ENCODE assay signal across 8 cellular contexts in the genomic region with DNA sequence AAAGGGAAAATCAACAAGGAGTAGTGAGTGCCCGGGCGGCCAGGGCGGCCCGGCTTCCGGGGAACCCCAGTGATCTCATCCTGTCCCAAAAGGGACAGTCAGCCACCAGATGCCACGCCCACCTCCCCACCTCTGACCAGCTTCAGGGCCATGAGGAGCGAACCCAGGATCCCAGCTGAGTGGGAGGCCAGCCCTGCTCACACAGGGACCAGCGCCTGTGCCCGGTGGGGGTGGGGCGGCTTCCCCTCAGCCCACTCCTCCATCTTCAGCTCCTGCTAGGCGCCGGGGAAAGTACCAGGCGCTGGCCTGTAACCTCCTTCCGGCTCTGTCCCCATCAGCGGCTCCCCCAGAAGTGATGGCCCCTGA. TPM values are rescaled to one million over a fixed set of nuclear protein-coding genes. Genes with fewer than 3 reads are reported as not detected.
DNase-seq lines count a peak whose midpoint lies in the region; ATAC-seq and TF ChIP-seq lines count a peak whose summit lies in the region.

No MANE protein-coding gene starts in this region.

- TF ChIP-seq CTCF in kidney epithelial cell (IDR thresholded peaks at IDR 0.05; ENCODE audit: insufficient read depth, low read length, poor library complexity, severe bottlenecking) (no peak), upper lobe of left lung (IDR thresholded peaks at IDR 0.05) (no peak), MM.1S (IDR thresholded peaks at IDR 0.05; ENCODE audit: low read length) (no peak)

- peaks cover 4% of the 10 kb centered on the region for H3K27me3 Mint-ChIP-seq in activated T-cell treated with anti-CD3 and anti-CD28 coated beads, Interleukin-2, amount 50 U/mL, for 24 hours
- H3K27me3 Mint-ChIP-seq in activated naive CD8-positive, alpha-beta T cell: peaks cover 4% of the 10 kb centered on the region

- H3K9me3 ChIP-seq in upper lobe of left lung: no peaks in the 10 kb centered on the region
- no peaks in the 10 kb centered on the region for H3K9me3 ChIP-seq in MM.1S (replicated peaks; ENCODE audit: insufficient read depth, low read length)

- H3K4me2 ChIP-seq in MM.1S (ENCODE audit: low read depth, low read length): no peak overlapping the region

- TF ChIP-seq EP300 in upper lobe of left lung (IDR thresholded peaks at IDR 0.05): no peak

- peak overlapping the region; percentile 61 for H3K27ac Mint-ChIP-seq in activated T-cell treated with anti-CD3 and anti-CD28 coated beads, Interleukin-2, amount 50 U/mL, for 24 hours
- H3K27ac Mint-ChIP-seq in activated naive CD8-positive, alpha-beta T cell: no peak overlapping the region

- 39% methylated on average over 15 of the region's 15 CpGs; no CpG with 5 or more reads in 1 of the 2 donors for WGBS in upper lobe of left lung, 2 donors

- H3K9ac ChIP-seq in MM.1S (ENCODE audit: low read length): no peak overlapping the region

- no peaks in the 10 kb centered on the region for H3F3A ChIP-seq in MM.1S (ENCODE audit: insufficient read depth, low read length)

- H3K4me1 ChIP-seq in upper lobe of left lung (peaks cover 21 to 43% (median 27%) of the 10 kb centered on the region in 4 donors), MM.1S (ENCODE audit: low read length) (no peaks in the 10 kb centered on the region)

- H3K9me2 ChIP-seq in MM.1S (replicated peaks; ENCODE audit: insufficient read depth, low read length): no peaks in the 10 kb centered on the region

- H3K27me3 ChIP-seq in kidney epithelial cell (ENCODE audit: control insufficient read depth, insufficient read depth, low read length): peaks cover 2% of the 10 kb centered on the region
- H3K27me3 ChIP-seq in upper lobe of left lung: no peaks in the 10 kb centered on the region
- H3K27me3 ChIP-seq in MM.1S (replicated peaks; ENCODE audit: insufficient read depth, low read length): no peaks in the 10 kb centered on the region

- peaks cover 18% of the 10 kb centered on the region for H3K4me1 Mint-ChIP-seq in activated T-cell treated with anti-CD3 and anti-CD28 coated beads, Interleukin-2, amount 50 U/mL, for 24 hours (ENCODE audit: low read depth)
- H3K4me1 Mint-ChIP-seq in activated naive CD8-positive, alpha-beta T cell (ENCODE audit: low read depth): peaks cover 4% of the 10 kb centered on the region

- H3K4me3 ChIP-seq in kidney epithelial cell (ENCODE audit: low read depth, low read length) (peak overlapping the region; percentile 34), upper lobe of left lung (peak overlapping the region in 3 of 4 donors; percentile 56 to 64 (median 58)), MM.1S (ENCODE audit: low read length) (no peak overlapping the region)

- H4K20me1 ChIP-seq in MM.1S (ENCODE audit: insufficient read depth, low read length): no peaks in the 10 kb centered on the region

- H3K4me3 Mint-ChIP-seq in activated T-cell treated with anti-CD3 and anti-CD28 coated beads, Interleukin-2, amount 50 U/mL, for 24 hours: peak overlapping the region; percentile 67
- H3K4me3 Mint-ChIP-seq in activated naive CD8-positive, alpha-beta T cell: peak overlapping the region; percentile 49

- TF ChIP-seq POLR2A in upper lobe of left lung (IDR thresholded peaks at IDR 0.05): no peak

- H3K36me3 ChIP-seq in kidney epithelial cell (ENCODE audit: control insufficient read depth, insufficient read depth, low read length) (no peaks in the 10 kb centered on the region), upper lobe of left lung (no peaks in the 10 kb centered on the region), MM.1S (replicated peaks; ENCODE audit: insufficient read depth, low read length) (no peaks in the 10 kb centered on the region)

- no peaks in the 10 kb centered on the region for H3K9me3 Mint-ChIP-seq in activated T-cell treated with anti-CD3 and anti-CD28 coated beads, Interleukin-2, amount 50 U/mL, for 24 hours
- H3K9me3 Mint-ChIP-seq in activated naive CD8-positive, alpha-beta T cell (ENCODE audit: low read depth): no peaks in the 10 kb centered on the region

- peak in 1 of 2 donors; percentile 0 for ATAC-seq in upper lobe of left lung (ENCODE audit: low FRiP score in 2 of 2)

- no peak overlapping the region for H2AFZ ChIP-seq in MM.1S (ENCODE audit: low read length)

- H3K79me2 ChIP-seq in MM.1S (ENCODE audit: low read length): no peaks in the 10 kb centered on the region

- H3K27ac ChIP-seq in upper lobe of left lung (peak overlapping the region in 2 of 4 donors; percentile 37 to 54), MM.1S (ENCODE audit: low read length) (no peak overlapping the region)

- H3K36me3 Mint-ChIP-seq in activated T-cell treated with anti-CD3 and anti-CD28 coated beads, Interleukin-2, amount 50 U/mL, for 24 hours (ENCODE audit: low read depth): no peaks in the 10 kb centered on the region
- H3K36me3 Mint-ChIP-seq in activated naive CD8-positive, alpha-beta T cell: no peaks in the 10 kb centered on the region

- DNase-seq in activated T-cell treated with anti-CD3 and anti-CD28 coated beads, Interleukin-2, amount 50 U/mL, for 24 hours: no peak
- DNase-seq in activated T-cell treated with anti-CD3 and anti-CD28 coated beads, Interleukin-2, amount 50 U/mL, for 1 hour: no peak
- DNase-seq in kidney epithelial cell (ENCODE audit: low read depth): no peak
- DNase-seq in upper lobe of left lung: peak in 1 of 2 donors; percentile 81
- DNase-seq in dedifferentiated amniotic fluid mesenchymal stem cell (ENCODE audit: extremely low spot score): no peak
- no peak for DNase-seq in MM.1S
- DNase-seq in retina: no peak

RNA-seq across cellular contexts. Expression of a gene that starts 6.2 kb away (rescaled TPM):
- total RNA-seq in kidney epithelial cell (7.8 and 7.9 TPM in 2 replicates), upper lobe of left lung (10 to 100 TPM in 4 of 6 donors, 1 to 10 TPM in 2; 4.7 to 25.1 (median 17.1) TPM)

RNA-seq across cellular contexts. Expression of a gene that starts 6.5 kb away (rescaled TPM):
- total RNA-seq in kidney epithelial cell (116 and 182 TPM in 2 replicates), upper lobe of left lung (100 to 1,000 TPM in 3 of 6 donors, 10 to 100 TPM in 3; 22.6 to 216 (median 106) TPM)

RNA-seq across cellular contexts. Expression of a gene that starts 8.4 kb away (rescaled TPM):
- 3.4 and 3.7 TPM in 2 replicates for total RNA-seq in kidney epithelial cell
- total RNA-seq in upper lobe of left lung: 10 to 100 TPM; 12.2 to 65.0 (median 32.3) TPM

RNA-seq across cellular contexts. Expression of a gene that starts 25.1 kb away (rescaled TPM):
- total RNA-seq in kidney epithelial cell: 49.6 and 58.5 TPM in 2 replicates
- 100 to 1,000 TPM in 1 of 6 donors, 10 to 100 TPM in 5; 36.4 to 150 (median 41.0) TPM for total RNA-seq in upper lobe of left lung

RNA-seq across cellular contexts. Expression of a gene that starts 55.2 kb away (rescaled TPM):
- total RNA-seq in kidney epithelial cell: 17.1 and 19.7 TPM in 2 replicates
- total RNA-seq in upper lobe of left lung: 10 to 100 TPM in 3 of 6 donors, 1 to 10 TPM in 3; 4.2 to 28.3 (median 9.0) TPM
